In genomic region chr19:17205237-17206140, GRCh38 we compare ENCODE assay signal across 8 cellular contexts. TPM values are rescaled to one million over a fixed set of nuclear protein-coding genes. Genes with fewer than 3 reads are reported as not detected.
DNase-seq lines count a peak whose midpoint lies in the region; ATAC-seq and TF ChIP-seq lines count a peak whose summit lies in the region.

No MANE protein-coding gene starts in this region.

- no peak for TF ChIP-seq POLR2A in gastrocnemius medialis (IDR thresholded peaks at IDR 0.05)

- TF ChIP-seq CTCF in GM20000 (IDR thresholded peaks at IDR 0.05; ENCODE audit: extremely low read depth, missing control alignments) (peak; percentile 53), left ventricle myocardium inferior (IDR thresholded peaks at IDR 0.05; ENCODE audit: borderline replicate concordance) (peak; percentile 74), gastrocnemius medialis (IDR thresholded peaks at IDR 0.05 in 4 of 5, conservative IDR thresholded peaks at IDR 0.05 in 1 of 5) (peak; percentile 39 to 68 (median 60))

- H3K27ac ChIP-seq in left ventricle myocardium inferior (replicated peaks) (no peak overlapping the region), gastrocnemius medialis (no peak overlapping the region)

- no peaks in the 10 kb centered on the region for H3K27me3 Mint-ChIP-seq in activated naive CD8-positive, alpha-beta T cell treated with anti-CD3 and anti-CD28 coated beads for 36 hours

- H3K9me3 Mint-ChIP-seq in activated naive CD8-positive, alpha-beta T cell treated with anti-CD3 and anti-CD28 coated beads for 36 hours: no peaks in the 10 kb centered on the region

- peak overlapping the region; percentile 31 for H3K27ac Mint-ChIP-seq in activated naive CD8-positive, alpha-beta T cell treated with anti-CD3 and anti-CD28 coated beads for 36 hours

- peaks cover 36% of the 10 kb centered on the region for H3K36me3 Mint-ChIP-seq in activated naive CD8-positive, alpha-beta T cell treated with anti-CD3 and anti-CD28 coated beads for 36 hours

- in situ Hi-C loops in gastrocnemius medialis (cut with MboI; ENCODE audit: low sequenced_read_pairs in 4 of 4): loop anchor here in 1 of 4 donors (10.0 kb wide), 1 partner anchor 79 kb away; the partner anchor contains the start of gene ANKLE1

- no peak overlapping the region for H3K4me3 ChIP-seq in left ventricle myocardium inferior
- no peak overlapping the region for H3K4me3 ChIP-seq in gastrocnemius medialis

- H3K36me3 ChIP-seq in left ventricle myocardium inferior: peaks cover 81% of the 10 kb centered on the region
- peaks cover 0 to 28% of the 10 kb centered on the region in 2 donors for H3K36me3 ChIP-seq in gastrocnemius medialis

- no peak for ATAC-seq in gastrocnemius medialis

- no peaks in the 10 kb centered on the region for H3K9me3 ChIP-seq in left ventricle myocardium inferior (replicated peaks)
- H3K9me3 ChIP-seq in gastrocnemius medialis: no peaks in the 10 kb centered on the region

- H3K4me1 ChIP-seq in left ventricle myocardium inferior (no peaks in the 10 kb centered on the region), gastrocnemius medialis (no peaks in the 10 kb centered on the region)

- DNase-seq in AG08396 (ENCODE audit: low spot score) (peak; percentile 71), GM20000 (ENCODE audit: low spot score) (no peak), SHP77 treated with DMSO at 0.1 percent for 48 hours (lab: John Stamatoyannopoulos, UW) (peak; percentile 15), left ventricle myocardium inferior (peak; percentile 47), gastrocnemius medialis (peak in 1 of 2 donors; percentile 30), A172 (ENCODE audit: low spot score) (no peak), NCI-H524 treated with DMSO at 0.1 percent for 48 hours (lab: John Stamatoyannopoulos, UW) (no peak)
- peak; percentile 49 for DNase-seq in activated naive CD8-positive, alpha-beta T cell treated with anti-CD3 and anti-CD28 coated beads for 36 hours

- peaks cover 7% of the 10 kb centered on the region for H3K4me1 Mint-ChIP-seq in activated naive CD8-positive, alpha-beta T cell treated with anti-CD3 and anti-CD28 coated beads for 36 hours

- H3K4me3 Mint-ChIP-seq in activated naive CD8-positive, alpha-beta T cell treated with anti-CD3 and anti-CD28 coated beads for 36 hours: no peak overlapping the region

- H3K27me3 ChIP-seq in left ventricle myocardium inferior (ENCODE audit: low read depth): no peaks in the 10 kb centered on the region
- no peaks in the 10 kb centered on the region for H3K27me3 ChIP-seq in gastrocnemius medialis

- intact Hi-C loops in left ventricle myocardium inferior (cut with micrococcal nuclease) (no loop called here), gastrocnemius medialis (cut with DNase I; ENCODE audit: low total_unique reads) (loop anchor here (1.0 kb wide), 1 partner anchor 77 kb away; no protein-coding TSS in a partner anchor)

RNA-seq across cellular contexts. Expression of gene USE1, which starts 9.7 kb away (rescaled TPM):
- total RNA-seq in activated naive CD8-positive, alpha-beta T cell treated with anti-CD3 and anti-CD28 coated beads for 36 hours: 10 to 100 TPM; 26.5 to 27.1 TPM
- total RNA-seq in left ventricle myocardium inferior (27.5 TPM), gastrocnemius medialis (10 to 100 TPM; 14.1 to 39.9 (median 22.3) TPM)
- 16.1 and 21.2 TPM in 2 replicates for total RNA-seq in A172 (2014; rRNA removed; shearing (Covaris generic))

RNA-seq across cellular contexts. Expression of gene OCEL1, which starts 20.5 kb away (rescaled TPM):
- 10 to 100 TPM; 11.9 to 12.6 TPM for total RNA-seq in activated naive CD8-positive, alpha-beta T cell treated with anti-CD3 and anti-CD28 coated beads for 36 hours
- total RNA-seq in left ventricle myocardium inferior: 21.2 TPM
- total RNA-seq in gastrocnemius medialis: 1 to 10 TPM; 3.3 to 5.8 (median 4.5) TPM
- total RNA-seq in A172 (2014; rRNA removed; shearing (Covaris generic)): 3.1 and 4.7 TPM in 2 replicates

RNA-seq across cellular contexts. Expression of gene NR2F6, which starts 40.2 kb away (rescaled TPM):
- 1 to 10 TPM; 6.9 to 7.1 TPM for total RNA-seq in activated naive CD8-positive, alpha-beta T cell treated with anti-CD3 and anti-CD28 coated beads for 36 hours
- total RNA-seq in left ventricle myocardium inferior (60.1 TPM), gastrocnemius medialis (10 to 100 TPM; 64.9 to 95.8 (median 72.0) TPM)
- 54.5 and 70.9 TPM in 2 replicates for total RNA-seq in A172 (2014; rRNA removed; shearing (Covaris generic))

RNA-seq across cellular contexts. Expression of gene USHBP1, which starts 59.1 kb away (rescaled TPM):
- not detected for total RNA-seq in activated naive CD8-positive, alpha-beta T cell treated with anti-CD3 and anti-CD28 coated beads for 36 hours
- total RNA-seq in left ventricle myocardium inferior (7.0 TPM), gastrocnemius medialis (1 to 10 TPM; 2.6 to 7.1 (median 4.1) TPM)
- not detected in 2 replicates for total RNA-seq in A172 (2014; rRNA removed; shearing (Covaris generic))

Comparison
In these comparisons a context has a peak if more than half of its experiments do, and no peak if none do; other contexts are left out.
1. DNase-seq: peak in AG08396 (single experiment), SHP77 treated with DMSO at 0.1 percent for 48 hours (single experiment), activated naive CD8-positive, alpha-beta T cell treated with anti-CD3 and anti-CD28 coated beads for 36 hours (single experiment) and left ventricle myocardium inferior (single experiment); none in GM20000 (single experiment), A172 (single experiment) and NCI-H524 treated with DMSO at 0.1 percent for 48 hours (single experiment).
2. Peak in every context shown above with its lines, with median percentiles within 50 percentile points of each other: CTCF ChIP-seq.